Comparison of ENCODE assay signal across 8 cellular contexts in the genomic region with DNA sequence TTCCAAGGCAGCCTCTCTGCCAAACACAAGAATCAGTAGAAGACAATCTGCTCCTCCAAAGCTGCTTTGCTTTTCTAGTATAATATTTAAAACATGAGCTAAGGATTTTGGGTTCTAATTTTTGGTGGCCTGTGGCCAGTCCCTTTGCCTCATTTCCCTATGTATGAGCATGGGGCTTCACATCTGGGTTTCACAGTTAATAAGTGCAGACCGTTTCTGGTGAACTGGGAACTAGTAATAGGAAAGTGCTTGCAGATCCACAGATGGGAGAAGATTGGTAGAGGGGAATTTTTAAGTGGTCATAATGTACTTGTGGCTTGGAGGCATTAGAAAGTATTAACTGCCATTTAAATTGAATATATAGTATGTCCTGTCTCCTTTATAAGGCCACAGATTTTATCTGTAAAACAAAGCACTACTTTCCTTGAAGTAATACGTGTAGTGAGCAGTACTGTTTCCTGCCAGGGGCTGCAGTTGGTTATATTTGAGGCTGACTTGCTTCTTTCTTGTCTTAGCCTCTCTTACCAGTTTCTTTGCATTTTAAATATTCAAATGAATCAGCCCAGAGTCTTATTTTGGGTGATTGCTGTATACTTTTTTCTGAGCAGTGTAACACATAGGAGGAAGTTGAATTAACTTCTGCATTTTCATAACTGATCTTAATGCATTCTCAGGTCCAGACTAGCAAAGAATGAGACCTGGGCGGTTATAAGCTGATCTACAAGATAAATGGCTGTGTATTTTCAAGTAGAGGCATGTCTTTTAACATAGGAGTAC. TPM values are rescaled to one million over a fixed set of nuclear protein-coding genes. Genes with fewer than 3 reads are reported as not detected.
DNase-seq lines count a peak whose midpoint lies in the region; ATAC-seq and TF ChIP-seq lines count a peak whose summit lies in the region.

No MANE protein-coding gene starts in this region.

- DNase-seq in AML-193 (lab: John Stamatoyannopoulos, UW) (peak; percentile 71 to 74), SKM-1 (lab: John Stamatoyannopoulos, UW; ENCODE audit: unreplicated experiment) (peak; percentile 59), retinal pigment epithelial cell (ENCODE audit: low read depth) (no peak), AG20443 (ENCODE audit: low spot score) (no peak), cerebellar nuclear complex (lab: John Stamatoyannopoulos, UW) (no peak)

- H3K4me3 ChIP-seq in esophagus (ENCODE audit: low read depth in 1 of 2, low read length in 2 of 2) = peak overlapping the region; percentile 89 to 99
- H3K4me3 ChIP-seq in retinal pigment epithelial cell (ENCODE audit: low read length) = peak overlapping the region; percentile 97

- WGBS in esophagus, 2 donors = 10 to 11% methylated on average over 3 of the region's 3 CpGs

- peaks cover 0 to 2% of the 10 kb centered on the region in 2 donors for H3K4me1 ChIP-seq in esophagus (ENCODE audit: control insufficient read depth in 2 of 2, insufficient read depth in 2 of 2, low read length in 1 of 2)

- H3K27ac ChIP-seq in esophagus (ENCODE audit: low read depth in 2 of 2, low read length in 1 of 2) = peak overlapping the region; percentile 99 to 100

- H3K9me3 ChIP-seq in esophagus (ENCODE audit: control insufficient read depth in 2 of 2, insufficient read depth in 1 of 2, low read depth in 1 of 2, low read length in 1 of 2) = no peaks in the 10 kb centered on the region

- peaks cover 0 to 4% of the 10 kb centered on the region in 2 donors for H3K36me3 ChIP-seq in esophagus (ENCODE audit: control insufficient read depth in 2 of 2, insufficient read depth in 2 of 2, low read length in 1 of 2)

- TF ChIP-seq CTCF in retinal pigment epithelial cell (conservative IDR thresholded peaks at IDR 0.05; ENCODE audit: low read depth, low read length) = no peak

- H3K27me3 ChIP-seq in esophagus (ENCODE audit: control insufficient read depth in 1 of 2, insufficient read depth in 2 of 2, low read length in 2 of 2) = no peaks in the 10 kb centered on the region

- peak; percentile 57 for ATAC-seq in GM18873 (IDR thresholded peaks at IDR 0.05; ENCODE audit: low FRiP score, unreplicated experiment)
- ATAC-seq in HG03097 (IDR thresholded peaks at IDR 0.05; ENCODE audit: low FRiP score, unreplicated experiment) = peak; percentile 42

RNA-seq across cellular contexts. Expression of a gene that starts 1.6 kb away (rescaled TPM):
- 100 to 1,000 TPM; 150 to 426 TPM for polyA plus RNA-seq in esophagus

RNA-seq across cellular contexts. Expression of a gene that starts 42.2 kb away (rescaled TPM):
- under 1 TPM; 0.29 to 0.45 TPM for polyA plus RNA-seq in esophagus

RNA-seq across cellular contexts. Expression of a gene that starts 51.3 kb away (rescaled TPM):
- polyA plus RNA-seq in esophagus = 10 to 100 TPM; 45.0 to 90.4 TPM

RNA-seq across cellular contexts. Expression of a gene that starts 51.7 kb away (rescaled TPM):
- polyA plus RNA-seq in esophagus = 10 to 100 TPM; 50.1 to 54.9 TPM

RNA-seq across cellular contexts. Expression of a gene that starts 51.8 kb away (rescaled TPM):
- under 1 TPM; 0.08 to 0.11 TPM for polyA plus RNA-seq in esophagus

Comparison
In these comparisons a context has a peak if more than half of its experiments do, and no peak if none do; other contexts are left out.
1. DNase-seq: peak in AML-193 (2 of 2) and SKM-1 (single experiment); none in retinal pigment epithelial cell (single experiment), AG20443 (single experiment) and cerebellar nuclear complex (0 of 2).